1 cellular context compared by ENCODE assay signal in the genomic region with DNA sequence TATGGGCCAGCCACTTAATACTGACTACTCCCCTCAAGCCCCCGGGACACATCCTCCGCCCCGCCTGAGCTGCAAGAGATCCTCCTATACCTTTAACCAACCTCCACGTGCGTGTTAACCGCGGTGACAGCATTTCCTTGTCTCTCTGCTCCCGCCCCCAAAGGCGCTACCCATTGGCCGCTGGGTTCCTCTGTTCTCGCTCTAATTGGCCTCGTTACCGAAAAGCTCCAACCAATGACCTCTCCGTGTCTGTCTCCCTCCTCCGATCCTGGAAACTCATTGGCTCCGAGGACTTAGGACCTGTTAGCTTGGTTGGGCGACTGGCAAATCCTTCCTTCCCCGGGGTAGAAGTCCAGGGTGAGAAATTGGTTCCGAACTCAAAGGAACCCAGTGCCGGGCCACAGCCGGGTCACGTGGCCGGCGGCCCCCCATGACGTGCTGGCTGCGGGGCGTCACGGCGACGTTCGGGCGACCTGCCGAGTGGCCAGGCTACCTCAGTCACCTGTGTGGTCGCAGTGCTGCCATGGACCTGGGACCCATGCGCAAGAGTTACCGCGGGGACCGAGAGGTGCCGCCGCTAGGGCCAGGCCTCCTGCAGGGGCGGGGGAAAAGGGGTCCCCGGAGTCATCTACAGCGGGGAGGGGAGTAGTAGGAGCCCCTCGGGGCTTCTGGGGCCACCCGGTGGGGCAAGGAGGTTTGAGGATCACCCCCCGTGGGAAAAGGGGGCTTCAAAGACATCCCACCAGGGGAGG.
A peak's percentile ranks its signal among the peaks of the same experiment; 100 is the strongest.
TF ChIP-seq lines count a peak whose summit lies in the region.

A gene (plus strand): TSS at position 326 of the 752 bp plus-strand sequence. CDS start 105 bp downstream, at position 431.

TF ChIP-seq in HepG2, 621 proteins besides CTCF, POLR2A, EP300 and RAD21 (continued from another document and continues in another):
- TF ChIP-seq JDP2 (CRISPR knock-in tag; IDR thresholded peaks at IDR 0.05; ENCODE audit: borderline replicate concordance) (peak; percentile 18; the same call in 1 of the 2 replicates), ZSCAN29 (CRISPR knock-in tag; conservative IDR thresholded peaks at IDR 0.05) (0 out of 2 replicates have a peak, but pooled peaks have one; percentile 25), KLF9 (CRISPR knock-in tag; IDR thresholded peaks at IDR 0.05; ENCODE audit: low read depth) (peak; percentile 88), SIX1 (CRISPR knock-in tag; IDR thresholded peaks at IDR 0.05; ENCODE audit: borderline replicate concordance) (no peak), MTA3 (CRISPR knock-in tag; IDR thresholded peaks at IDR 0.05) (no peak), ZNF878 (CRISPR knock-in tag; IDR thresholded peaks at IDR 0.05) (peak; percentile 96; the same call in 1 of the 2 replicates), ZNF562 (CRISPR knock-in tag; IDR thresholded peaks at IDR 0.05; ENCODE audit: borderline replicate concordance) (peak; percentile 85; the same call in 1 of the 2 replicates), ZNF883 (CRISPR knock-in tag; IDR thresholded peaks at IDR 0.05; ENCODE audit: not compliant biosample characterization) (peak; percentile 59), PHF8 (CRISPR knock-in tag; IDR thresholded peaks at IDR 0.05) (peak; percentile 95), TAF15 (IDR thresholded peaks at IDR 0.05; ENCODE audit: low read depth, low read length, poor library complexity, severe bottlenecking) (no peak), HNRNPUL1 (IDR thresholded peaks at IDR 0.05; ENCODE audit: low read depth, low read length) (no peak), ZNF264 (CRISPR knock-in tag; IDR thresholded peaks at IDR 0.05) (peak; percentile 93), TMF1 (CRISPR knock-in tag; IDR thresholded peaks at IDR 0.05; ENCODE audit: low read depth) (peak; percentile 95), CENPT (CRISPR knock-in tag; IDR thresholded peaks at IDR 0.05; ENCODE audit: low read depth) (0 out of 2 replicates have a peak, but pooled peaks have one; percentile 84), AGO2 (optimal IDR thresholded peaks at IDR 0.05; ENCODE audit: low read depth, low read length) (peak; percentile 88), ZNF7 (CRISPR knock-in tag; IDR thresholded peaks at IDR 0.05) (peak; percentile 33; the same call in 1 of the 2 replicates), NFKB2 (CRISPR knock-in tag; IDR thresholded peaks at IDR 0.05; ENCODE audit: borderline replicate concordance) (peak; percentile 99), KDM1A (CRISPR knock-in tag; IDR thresholded peaks at IDR 0.05) (no peak), ZNF672 (CRISPR knock-in tag; IDR thresholded peaks at IDR 0.05) (no peak), NFYB (CRISPR knock-in tag; IDR thresholded peaks at IDR 0.05) (peak; percentile 99), ZNF232 (CRISPR knock-in tag; IDR thresholded peaks at IDR 0.05; ENCODE audit: borderline replicate concordance) (peak; percentile 85), TCF7L2 (IDR thresholded peaks at IDR 0.05; ENCODE audit: low read depth, low read length) (no peak), ZNF552 (CRISPR knock-in tag; IDR thresholded peaks at IDR 0.05; ENCODE audit: borderline replicate concordance) (peak; percentile 93; the same call in 1 of the 2 replicates), DNMT3B (CRISPR knock-in tag; conservative IDR thresholded peaks at IDR 0.05) (peak; percentile 85; the same call in 1 of the 2 replicates), RFXANK (CRISPR knock-in tag; IDR thresholded peaks at IDR 0.05) (no peak; the same call in 1 of the 2 replicates), SP2 (CRISPR knock-in tag; IDR thresholded peaks at IDR 0.05) (peak; percentile 93), NFE2L2 (IDR thresholded peaks at IDR 0.05; ENCODE audit: low read length) (no peak), BRD4 (CRISPR knock-in tag; IDR thresholded peaks at IDR 0.05) (peak; percentile 94), KDM4B (CRISPR knock-in tag; IDR thresholded peaks at IDR 0.05) (no peak), ZNF777 (CRISPR knock-in tag; IDR thresholded peaks at IDR 0.05) (peak; percentile 74), PRPF4 (IDR thresholded peaks at IDR 0.05; ENCODE audit: low read depth, low read length, poor library complexity, severe bottlenecking) (no peak), TGIF2 (CRISPR knock-in tag; IDR thresholded peaks at IDR 0.05) (peak; percentile 82), ZFAT (CRISPR knock-in tag; conservative IDR thresholded peaks at IDR 0.05) (peak; percentile 88; the same call in 1 of the 2 replicates), JUNB (CRISPR knock-in tag; IDR thresholded peaks at IDR 0.05; ENCODE audit: borderline replicate concordance) (peak; percentile 69; the same call in 1 of the 2 replicates), ZNF775 (CRISPR knock-in tag; IDR thresholded peaks at IDR 0.05; ENCODE audit: borderline replicate concordance) (no peak), ZKSCAN5 (CRISPR knock-in tag; IDR thresholded peaks at IDR 0.05) (no peak), SOX6 (IDR thresholded peaks at IDR 0.05) (no peak), SOX6 (CRISPR knock-in tag; IDR thresholded peaks at IDR 0.05) (peak; percentile 55), ZNF776 (CRISPR knock-in tag; IDR thresholded peaks at IDR 0.05) (peak; percentile 90; the same call in 1 of the 2 replicates), ZNF737 (CRISPR knock-in tag; IDR thresholded peaks at IDR 0.05; ENCODE audit: borderline replicate concordance) (no peak)
- TF ChIP-seq, protein P1, sequence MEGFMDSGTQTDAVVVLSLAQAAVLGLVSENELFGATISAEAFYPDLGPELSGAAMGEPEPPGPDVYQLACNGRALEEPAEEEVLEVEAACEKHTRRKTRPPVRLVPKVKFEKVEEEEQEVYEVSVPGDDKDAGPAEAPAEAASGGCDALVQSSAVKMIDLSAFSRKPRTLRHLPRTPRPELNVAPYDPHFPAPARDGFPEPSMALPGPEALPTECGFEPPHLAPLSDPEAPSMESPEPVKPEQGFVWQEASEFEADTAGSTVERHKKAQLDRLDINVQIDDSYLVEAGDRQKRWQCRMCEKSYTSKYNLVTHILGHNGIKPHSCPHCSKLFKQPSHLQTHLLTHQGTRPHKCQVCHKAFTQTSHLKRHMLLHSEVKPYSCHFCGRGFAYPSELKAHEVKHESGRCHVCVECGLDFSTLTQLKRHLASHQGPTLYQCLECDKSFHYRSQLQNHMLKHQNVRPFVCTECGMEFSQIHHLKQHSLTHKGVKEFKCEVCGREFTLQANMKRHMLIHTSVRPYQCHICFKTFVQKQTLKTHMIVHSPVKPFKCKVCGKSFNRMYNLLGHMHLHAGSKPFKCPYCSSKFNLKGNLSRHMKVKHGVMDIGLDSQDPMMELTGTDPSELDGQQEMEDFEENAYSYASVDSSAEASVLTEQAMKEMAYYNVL (CRISPR knock-in tag; IDR thresholded peaks at IDR 0.05; ENCODE audit: borderline replicate concordance) = 0 out of 2 replicates have a peak, but pooled peaks have one; percentile 75
- TF ChIP-seq, protein P2, sequence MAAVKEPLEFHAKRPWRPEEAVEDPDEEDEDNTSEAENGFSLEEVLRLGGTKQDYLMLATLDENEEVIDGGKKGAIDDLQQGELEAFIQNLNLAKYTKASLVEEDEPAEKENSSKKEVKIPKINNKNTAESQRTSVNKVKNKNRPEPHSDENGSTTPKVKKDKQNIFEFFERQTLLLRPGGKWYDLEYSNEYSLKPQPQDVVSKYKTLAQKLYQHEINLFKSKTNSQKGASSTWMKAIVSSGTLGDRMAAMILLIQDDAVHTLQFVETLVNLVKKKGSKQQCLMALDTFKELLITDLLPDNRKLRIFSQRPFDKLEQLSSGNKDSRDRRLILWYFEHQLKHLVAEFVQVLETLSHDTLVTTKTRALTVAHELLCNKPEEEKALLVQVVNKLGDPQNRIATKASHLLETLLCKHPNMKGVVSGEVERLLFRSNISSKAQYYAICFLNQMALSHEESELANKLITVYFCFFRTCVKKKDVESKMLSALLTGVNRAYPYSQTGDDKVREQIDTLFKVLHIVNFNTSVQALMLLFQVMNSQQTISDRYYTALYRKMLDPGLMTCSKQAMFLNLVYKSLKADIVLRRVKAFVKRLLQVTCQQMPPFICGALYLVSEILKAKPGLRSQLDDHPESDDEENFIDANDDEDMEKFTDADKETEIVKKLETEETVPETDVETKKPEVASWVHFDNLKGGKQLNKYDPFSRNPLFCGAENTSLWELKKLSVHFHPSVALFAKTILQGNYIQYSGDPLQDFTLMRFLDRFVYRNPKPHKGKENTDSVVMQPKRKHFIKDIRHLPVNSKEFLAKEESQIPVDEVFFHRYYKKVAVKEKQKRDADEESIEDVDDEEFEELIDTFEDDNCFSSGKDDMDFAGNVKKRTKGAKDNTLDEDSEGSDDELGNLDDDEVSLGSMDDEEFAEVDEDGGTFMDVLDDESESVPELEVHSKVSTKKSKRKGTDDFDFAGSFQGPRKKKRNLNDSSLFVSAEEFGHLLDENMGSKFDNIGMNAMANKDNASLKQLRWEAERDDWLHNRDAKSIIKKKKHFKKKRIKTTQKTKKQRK (IDR thresholded peaks at IDR 0.05; ENCODE audit: low read length) = 0 out of 2 replicates have a peak, but pooled peaks have one; percentile 45
- TF ChIP-seq, protein P3, sequence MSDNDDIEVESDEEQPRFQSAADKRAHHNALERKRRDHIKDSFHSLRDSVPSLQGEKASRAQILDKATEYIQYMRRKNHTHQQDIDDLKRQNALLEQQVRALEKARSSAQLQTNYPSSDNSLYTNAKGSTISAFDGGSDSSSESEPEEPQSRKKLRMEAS (IDR thresholded peaks at IDR 0.05) = peak; percentile 100
- TF ChIP-seq, protein P4, sequence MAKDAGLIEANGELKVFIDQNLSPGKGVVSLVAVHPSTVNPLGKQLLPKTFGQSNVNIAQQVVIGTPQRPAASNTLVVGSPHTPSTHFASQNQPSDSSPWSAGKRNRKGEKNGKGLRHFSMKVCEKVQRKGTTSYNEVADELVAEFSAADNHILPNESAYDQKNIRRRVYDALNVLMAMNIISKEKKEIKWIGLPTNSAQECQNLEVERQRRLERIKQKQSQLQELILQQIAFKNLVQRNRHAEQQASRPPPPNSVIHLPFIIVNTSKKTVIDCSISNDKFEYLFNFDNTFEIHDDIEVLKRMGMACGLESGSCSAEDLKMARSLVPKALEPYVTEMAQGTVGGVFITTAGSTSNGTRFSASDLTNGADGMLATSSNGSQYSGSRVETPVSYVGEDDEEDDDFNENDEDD (CRISPR knock-in tag; IDR thresholded peaks at IDR 0.05; ENCODE audit: borderline replicate concordance) = peak; percentile 98
- TF ChIP-seq, protein P5, sequence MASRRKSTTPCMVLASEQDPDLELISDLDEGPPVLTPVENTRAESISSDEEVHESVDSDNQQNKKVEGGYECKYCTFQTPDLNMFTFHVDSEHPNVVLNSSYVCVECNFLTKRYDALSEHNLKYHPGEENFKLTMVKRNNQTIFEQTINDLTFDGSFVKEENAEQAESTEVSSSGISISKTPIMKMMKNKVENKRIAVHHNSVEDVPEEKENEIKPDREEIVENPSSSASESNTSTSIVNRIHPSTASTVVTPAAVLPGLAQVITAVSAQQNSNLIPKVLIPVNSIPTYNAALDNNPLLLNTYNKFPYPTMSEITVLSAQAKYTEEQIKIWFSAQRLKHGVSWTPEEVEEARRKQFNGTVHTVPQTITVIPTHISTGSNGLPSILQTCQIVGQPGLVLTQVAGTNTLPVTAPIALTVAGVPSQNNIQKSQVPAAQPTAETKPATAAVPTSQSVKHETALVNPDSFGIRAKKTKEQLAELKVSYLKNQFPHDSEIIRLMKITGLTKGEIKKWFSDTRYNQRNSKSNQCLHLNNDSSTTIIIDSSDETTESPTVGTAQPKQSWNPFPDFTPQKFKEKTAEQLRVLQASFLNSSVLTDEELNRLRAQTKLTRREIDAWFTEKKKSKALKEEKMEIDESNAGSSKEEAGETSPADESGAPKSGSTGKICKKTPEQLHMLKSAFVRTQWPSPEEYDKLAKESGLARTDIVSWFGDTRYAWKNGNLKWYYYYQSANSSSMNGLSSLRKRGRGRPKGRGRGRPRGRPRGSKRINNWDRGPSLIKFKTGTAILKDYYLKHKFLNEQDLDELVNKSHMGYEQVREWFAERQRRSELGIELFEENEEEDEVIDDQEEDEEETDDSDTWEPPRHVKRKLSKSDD (CRISPR knock-in tag; IDR thresholded peaks at IDR 0.05; ENCODE audit: low read depth) = peak; percentile 92
- TF ChIP-seq, protein P6, sequence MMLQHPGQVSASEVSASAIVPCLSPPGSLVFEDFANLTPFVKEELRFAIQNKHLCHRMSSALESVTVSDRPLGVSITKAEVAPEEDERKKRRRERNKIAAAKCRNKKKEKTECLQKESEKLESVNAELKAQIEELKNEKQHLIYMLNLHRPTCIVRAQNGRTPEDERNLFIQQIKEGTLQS (CRISPR knock-in tag; IDR thresholded peaks at IDR 0.05) = 0 out of 2 replicates have a peak, but pooled peaks have one; percentile 21
- TF ChIP-seq, protein P7, sequence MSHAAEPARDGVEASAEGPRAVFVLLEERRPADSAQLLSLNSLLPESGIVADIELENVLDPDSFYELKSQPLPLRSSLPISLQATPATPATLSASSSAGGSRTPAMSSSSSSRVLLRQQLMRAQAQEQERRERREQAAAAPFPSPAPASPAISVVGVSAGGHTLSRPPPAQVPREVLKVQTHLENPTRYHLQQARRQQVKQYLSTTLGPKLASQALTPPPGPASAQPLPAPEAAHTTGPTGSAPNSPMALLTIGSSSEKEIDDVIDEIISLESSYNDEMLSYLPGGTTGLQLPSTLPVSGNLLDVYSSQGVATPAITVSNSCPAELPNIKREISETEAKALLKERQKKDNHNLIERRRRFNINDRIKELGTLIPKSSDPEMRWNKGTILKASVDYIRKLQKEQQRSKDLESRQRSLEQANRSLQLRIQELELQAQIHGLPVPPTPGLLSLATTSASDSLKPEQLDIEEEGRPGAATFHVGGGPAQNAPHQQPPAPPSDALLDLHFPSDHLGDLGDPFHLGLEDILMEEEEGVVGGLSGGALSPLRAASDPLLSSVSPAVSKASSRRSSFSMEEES (CRISPR knock-in tag; IDR thresholded peaks at IDR 0.05) = peak; percentile 82
- TF ChIP-seq, protein P8, sequence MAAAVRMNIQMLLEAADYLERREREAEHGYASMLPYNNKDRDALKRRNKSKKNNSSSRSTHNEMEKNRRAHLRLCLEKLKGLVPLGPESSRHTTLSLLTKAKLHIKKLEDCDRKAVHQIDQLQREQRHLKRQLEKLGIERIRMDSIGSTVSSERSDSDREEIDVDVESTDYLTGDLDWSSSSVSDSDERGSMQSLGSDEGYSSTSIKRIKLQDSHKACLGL (CRISPR knock-in tag; IDR thresholded peaks at IDR 0.05) = peak; percentile 91
- TF ChIP-seq, protein P9, sequence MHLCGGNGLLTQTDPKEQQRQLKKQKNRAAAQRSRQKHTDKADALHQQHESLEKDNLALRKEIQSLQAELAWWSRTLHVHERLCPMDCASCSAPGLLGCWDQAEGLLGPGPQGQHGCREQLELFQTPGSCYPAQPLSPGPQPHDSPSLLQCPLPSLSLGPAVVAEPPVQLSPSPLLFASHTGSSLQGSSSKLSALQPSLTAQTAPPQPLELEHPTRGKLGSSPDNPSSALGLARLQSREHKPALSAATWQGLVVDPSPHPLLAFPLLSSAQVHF (CRISPR knock-in tag; IDR thresholded peaks at IDR 0.05) = peak; percentile 71; the same call in 1 of the 2 replicates
- TF ChIP-seq, protein P10, sequence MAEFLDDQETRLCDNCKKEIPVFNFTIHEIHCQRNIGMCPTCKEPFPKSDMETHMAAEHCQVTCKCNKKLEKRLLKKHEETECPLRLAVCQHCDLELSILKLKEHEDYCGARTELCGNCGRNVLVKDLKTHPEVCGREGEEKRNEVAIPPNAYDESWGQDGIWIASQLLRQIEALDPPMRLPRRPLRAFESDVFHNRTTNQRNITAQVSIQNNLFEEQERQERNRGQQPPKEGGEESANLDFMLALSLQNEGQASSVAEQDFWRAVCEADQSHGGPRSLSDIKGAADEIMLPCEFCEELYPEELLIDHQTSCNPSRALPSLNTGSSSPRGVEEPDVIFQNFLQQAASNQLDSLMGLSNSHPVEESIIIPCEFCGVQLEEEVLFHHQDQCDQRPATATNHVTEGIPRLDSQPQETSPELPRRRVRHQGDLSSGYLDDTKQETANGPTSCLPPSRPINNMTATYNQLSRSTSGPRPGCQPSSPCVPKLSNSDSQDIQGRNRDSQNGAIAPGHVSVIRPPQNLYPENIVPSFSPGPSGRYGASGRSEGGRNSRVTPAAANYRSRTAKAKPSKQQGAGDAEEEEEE (CRISPR knock-in tag; IDR thresholded peaks at IDR 0.05; ENCODE audit: borderline replicate concordance) = peak; percentile 8; the same call in 1 of the 2 replicates
